ENCODE assay signal across 14 cellular contexts in genomic region chr3:196619213-196619612, GRCh38. TPM values are rescaled to one million over a fixed set of nuclear protein-coding genes. Genes with fewer than 3 reads are reported as not detected.
DNase-seq lines count a peak whose midpoint lies in the region; ATAC-seq and TF ChIP-seq lines count a peak whose summit lies in the region.
"Had no signal": no experiment of that assay in that cellular context is flagged by ENCODE, and none has a peak within 500 bp of the region (broad histone marks: within the 10 kb centered on the region; RNA-seq: fewer than 3 reads in every experiment).

No MANE protein-coding gene starts in this region.

- intact Hi-C loops in prostate gland (cut with DNase I): no loop called here

- H3K27ac ChIP-seq in hepatocyte (peak overlapping the region; percentile 46), rectal smooth muscle tissue (ENCODE audit: low read depth, low read length) (peak overlapping the region; percentile 76), prostate gland (no peak overlapping the region)
- H3K27ac ChIP-seq: SK-N-MC had no signal

- no peaks in the 10 kb centered on the region for H3K9me2 ChIP-seq in hepatocyte (replicated peaks; ENCODE audit: insufficient read depth)

- H3K4me1 ChIP-seq in hepatocyte (ENCODE audit: insufficient read depth) (no peaks in the 10 kb centered on the region), rectal smooth muscle tissue (ENCODE audit: control insufficient read depth, insufficient read depth, low read length) (peaks cover 11% of the 10 kb centered on the region), prostate gland (replicated peaks) (no peaks in the 10 kb centered on the region)

- no peak overlapping the region for H3K4me2 ChIP-seq in hepatocyte

- H3K27me3 ChIP-seq in hepatocyte (no peaks in the 10 kb centered on the region), rectal smooth muscle tissue (ENCODE audit: control insufficient read depth, insufficient read depth, low read length) (no peaks in the 10 kb centered on the region), prostate gland (replicated peaks; ENCODE audit: insufficient read depth) (no peaks in the 10 kb centered on the region)
- H3K27me3 ChIP-seq: adrenal gland had no signal

- DNase-seq in NCI-H1417 (lab: John Stamatoyannopoulos, UW) (peak; percentile 49 to 82 (median 52)), NCI-H1417 treated with DMSO at 0.1 percent for 48 hours (lab: John Stamatoyannopoulos, UW) (no peak), NCI-H748 treated with DMSO at 0.1 percent for 48 hours (lab: John Stamatoyannopoulos, UW) (peak; percentile 4), hepatocyte (ENCODE audit: low spot score) (no peak), AG08396 (ENCODE audit: low spot score) (no peak), prostate gland (ENCODE audit: low spot score) (no peak)
- DNase-seq: 8988T, adrenal gland, cortex of kidney, NCI-H1048 had no signal

- no peaks in the 10 kb centered on the region for H3K36me3 ChIP-seq in hepatocyte (replicated peaks; ENCODE audit: insufficient read depth, low read depth)
- no peaks in the 10 kb centered on the region for H3K36me3 ChIP-seq in rectal smooth muscle tissue (ENCODE audit: control insufficient read depth, insufficient read depth, low read length)
- no peaks in the 10 kb centered on the region for H3K36me3 ChIP-seq in prostate gland
- H3K36me3 ChIP-seq: adrenal gland had no signal

- no peak for TF ChIP-seq POLR2A in prostate gland (IDR thresholded peaks at IDR 0.05)

- WGBS in hepatocyte (ENCODE audit: low lambda C conversion rate, missing lambda C conversion rate): 20% methylated on average over 5 of the region's 5 CpGs
- 31% methylated on average over 5 of the region's 5 CpGs for WGBS in prostate gland

- H3K9ac ChIP-seq in rectal smooth muscle tissue (ENCODE audit: low read length): no peak overlapping the region

- H3K9me3 ChIP-seq in hepatocyte (ENCODE audit: low read depth) (no peaks in the 10 kb centered on the region), prostate gland (no peaks in the 10 kb centered on the region)
- H3K9me3 ChIP-seq: adrenal gland had no signal

- H3K79me2 ChIP-seq in hepatocyte: no peaks in the 10 kb centered on the region

- H3K4me3 ChIP-seq in hepatocyte (no peak overlapping the region), rectal smooth muscle tissue (ENCODE audit: low read length) (no peak overlapping the region), prostate gland (no peak overlapping the region)
- H3K4me3 ChIP-seq: adrenal gland, SK-N-MC had no signal

- H4K20me1 ChIP-seq in hepatocyte (ENCODE audit: insufficient read depth, poor library complexity, severe bottlenecking): no peaks in the 10 kb centered on the region

- ATAC-seq in HG02970 (IDR thresholded peaks at IDR 0.05; ENCODE audit: low FRiP score, unreplicated experiment): no peak

- no peak for TF ChIP-seq CTCF in hepatocyte (IDR thresholded peaks at IDR 0.05; ENCODE audit: poor library complexity)
- no peak for TF ChIP-seq CTCF in prostate gland (IDR thresholded peaks at IDR 0.05)

- peak overlapping the region; percentile 36 for H2AFZ ChIP-seq in hepatocyte

RNA-seq across cellular contexts. Expression of gene NRROS, which starts 20.3 kb away (rescaled TPM):
- total RNA-seq in hepatocyte: 0.33 and 0.36 TPM in 2 replicates
- not detected in 2 replicates for polyA plus RNA-seq in hepatocyte
- total RNA-seq in prostate gland: 1 to 10 TPM; 2.0 to 5.5 TPM
- polyA plus RNA-seq: neural cell had no signal

RNA-seq across cellular contexts. Expression of gene FBXO45, which starts 50.8 kb away (rescaled TPM):
- total RNA-seq in hepatocyte (10.1 and 12.2 TPM in 2 replicates), prostate gland (1 to 10 TPM; 5.7 to 6.1 TPM)
- polyA plus RNA-seq in hepatocyte: 3.4 and 6.8 TPM in 2 replicates

RNA-seq across cellular contexts. Expression of gene WDR53, which starts 50.9 kb away (rescaled TPM):
- total RNA-seq in hepatocyte (6.4 and 6.9 TPM in 2 replicates), prostate gland (10 to 100 TPM in 1 of 2 donors, 1 to 10 TPM in 1; 8.4 to 17.3 TPM)
- polyA plus RNA-seq in hepatocyte: 7.2 and 8.8 TPM in 2 replicates

Comparison
In these comparisons a context has a peak if more than half of its experiments do, and no peak if none do; other contexts are left out.
1. DNase-seq: peak in NCI-H1417 (3 of 3) and NCI-H748 treated with DMSO at 0.1 percent for 48 hours (single experiment); none in NCI-H1417 treated with DMSO at 0.1 percent for 48 hours (single experiment), hepatocyte (single experiment), AG08396 (single experiment) and prostate gland (single experiment).
2. H3K27ac ChIP-seq: peak in hepatocyte (single experiment) and rectal smooth muscle tissue (single experiment); none in prostate gland (0 of 2).